In the genomic region with DNA sequence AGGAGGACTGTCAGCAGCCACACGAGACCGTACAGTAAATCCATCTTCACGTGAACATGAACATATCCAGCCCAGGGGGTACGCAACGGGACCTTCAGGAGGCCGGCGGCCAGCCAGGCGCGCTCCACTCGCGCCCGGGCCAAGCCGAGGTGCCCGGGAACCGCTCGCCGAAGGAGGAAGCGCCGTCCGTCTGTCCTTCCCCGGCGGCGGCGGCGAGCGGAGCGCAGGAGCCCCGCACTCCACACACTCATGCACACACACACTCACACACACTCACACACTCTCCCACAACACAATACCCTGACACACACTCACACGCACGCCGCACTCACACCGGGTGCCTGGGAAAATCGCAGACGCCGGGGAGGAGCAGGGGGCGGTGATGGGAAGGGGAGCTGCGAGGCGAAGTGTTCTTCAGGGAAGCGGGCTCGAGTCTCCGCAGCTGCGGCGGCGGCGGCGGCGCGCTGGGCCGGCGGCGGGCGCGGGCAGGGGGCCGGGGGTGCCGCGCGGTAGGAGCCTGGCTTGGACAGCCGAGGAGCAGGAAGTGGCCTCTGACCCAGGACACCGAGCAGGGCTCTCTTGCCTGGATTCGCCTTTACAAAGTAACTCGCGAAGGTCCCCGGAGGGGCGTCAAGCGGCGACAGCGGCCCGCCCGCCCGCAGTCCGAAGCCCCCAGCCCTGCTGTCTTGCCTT, we compare ENCODE assay signal across 10 cellular contexts. TPM values are rescaled to one million over a fixed set of nuclear protein-coding genes. Genes with fewer than 3 reads are reported as not detected.
DNase-seq lines count a peak whose midpoint lies in the region; ATAC-seq and TF ChIP-seq lines count a peak whose summit lies in the region.
"Had no signal": no experiment of that assay in that cellular context is flagged by ENCODE, and none has a peak within 500 bp of the region (broad histone marks: within the 10 kb centered on the region; RNA-seq: fewer than 3 reads in every experiment).

No MANE protein-coding gene starts in this region.

- DNase-seq in SHP77 (lab: John Stamatoyannopoulos, UW), result peak; percentile 13 to 41
- DNase-seq in SHP77 treated with DMSO at 0.1 percent for 48 hours (lab: John Stamatoyannopoulos, UW), result no peak
- DNase-seq in ascending aorta (ENCODE audit: low spot score in 2 of 2), result no peak
- DNase-seq in kidney glomerular epithelial cell (lab: John Stamatoyannopoulos, UW), result peak; percentile 13
- peak; percentile 9 for DNase-seq in superior temporal gyrus (ENCODE audit: extremely low spot score)
- no peak for DNase-seq in activated naive CD4-positive, alpha-beta T cell treated with anti-CD3 and anti-CD28 coated beads, Interleukin-2, amount 50 U/mL, for 16 hours
- no peak for DNase-seq in SKM-1 (lab: John Stamatoyannopoulos, UW; ENCODE audit: unreplicated experiment)
- DNase-seq: activated B cell treated with CpG ODN at 0.5 μM for 24 hours, NCI-H187 had no signal

- no peaks in the 10 kb centered on the region for H3K9me3 ChIP-seq in ascending aorta

- no peak for ATAC-seq in GM18498 (IDR thresholded peaks at IDR 0.05; ENCODE audit: unreplicated experiment)

- no peak overlapping the region for H3K27ac ChIP-seq in ascending aorta

- intact Hi-C loops in ascending aorta (cut with DNase I), result no loop called here

- peak overlapping the region; percentile 33 to 45 for H3K4me3 ChIP-seq in ascending aorta

- no peaks in the 10 kb centered on the region for H3K36me3 ChIP-seq in ascending aorta

- H3K27me3 ChIP-seq in ascending aorta, result no peaks in the 10 kb centered on the region

- no peak for TF ChIP-seq CTCF in ascending aorta (IDR thresholded peaks at IDR 0.05)

- H3K4me1 ChIP-seq in ascending aorta, result no peaks in the 10 kb centered on the region

RNA-seq across cellular contexts. Expression of a gene that starts 0.7 kb away (rescaled TPM):
- not detected for total RNA-seq in ascending aorta
- total RNA-seq: activated B cell treated with CpG ODN at 0.5 μM for 24 hours had no signal

Comparison
In these comparisons a context has a peak if more than half of its experiments do, and no peak if none do; other contexts are left out.
1. DNase-seq: peak in SHP77 (2 of 2), kidney glomerular epithelial cell (single experiment) and superior temporal gyrus (single experiment); none in SHP77 treated with DMSO at 0.1 percent for 48 hours (single experiment), ascending aorta (0 of 2), activated naive CD4-positive, alpha-beta T cell treated with anti-CD3 and anti-CD28 coated beads, Interleukin-2, amount 50 U/mL, for 16 hours (single experiment) and SKM-1 (single experiment).